Comparison of ENCODE assay signal across 9 cellular contexts in genomic region chr1:15525043-15525958, GRCh38. TPM values are rescaled to one million over a fixed set of nuclear protein-coding genes. Genes with fewer than 3 reads are reported as not detected.
A peak's percentile ranks its signal among the peaks of the same experiment; 100 is the strongest.
DNase-seq lines count a peak whose midpoint lies in the region; ATAC-seq and TF ChIP-seq lines count a peak whose summit lies in the region.
"Had no signal": no experiment of that assay in that cellular context is flagged by ENCODE, and none has a peak within 500 bp of the region (broad histone marks: within the 10 kb centered on the region; RNA-seq: fewer than 3 reads in every experiment).

No MANE protein-coding gene starts in this region.

- no peaks in the 10 kb centered on the region for H4K20me1 ChIP-seq in fibroblast of lung (ENCODE audit: control insufficient read depth, extremely low read depth, insufficient read depth, low read length)

- no peaks in the 10 kb centered on the region for H3K9me3 Mint-ChIP-seq in activated CD4-positive, alpha-beta memory T cell treated with anti-CD3 and anti-CD28 coated beads for 36 hours
- no peaks in the 10 kb centered on the region for H3K9me3 Mint-ChIP-seq in neural crest cell

- peak overlapping the region; percentile 53 for H3K4me2 ChIP-seq in fibroblast of lung (ENCODE audit: extremely low read depth, insufficient read depth, low read length)

- H3K36me3 ChIP-seq in HUES64 (ENCODE audit: insufficient read depth, low read length) (peaks cover 9% of the 10 kb centered on the region), fibroblast of lung (ENCODE audit: control insufficient read depth, insufficient read depth, low read length) (no peaks in the 10 kb centered on the region)

- ATAC-seq in GM21360 (IDR thresholded peaks at IDR 0.05; ENCODE audit: unreplicated experiment) = peak; percentile 42

- H3K27ac ChIP-seq in HUES64 (ENCODE audit: low read depth, low read length) (no peak overlapping the region; the same call in 1 of the 2 replicates), fibroblast of lung (ENCODE audit: insufficient read depth, low read length) (peak overlapping the region; percentile 78)

- no peaks in the 10 kb centered on the region for H3K27me3 ChIP-seq in HUES64 (ENCODE audit: insufficient read depth, low read length)
- no peaks in the 10 kb centered on the region for H3K27me3 ChIP-seq in fibroblast of lung (ENCODE audit: control insufficient read depth, insufficient read depth, low read length)

- peaks cover 14% of the 10 kb centered on the region for H3K79me2 ChIP-seq in fibroblast of lung (ENCODE audit: control insufficient read depth, insufficient read depth, low read length)

- H3K27me3 Mint-ChIP-seq in activated CD4-positive, alpha-beta memory T cell treated with anti-CD3 and anti-CD28 coated beads for 36 hours = no peaks in the 10 kb centered on the region
- H3K27me3 Mint-ChIP-seq in neural crest cell (ENCODE audit: low read depth) = no peaks in the 10 kb centered on the region

- H3K4me3 ChIP-seq in HUES64 (ENCODE audit: low read length) (peak overlapping the region; percentile 84), fibroblast of lung (replicated peaks in 1 of 4; ENCODE audit: control extremely low read depth in 1 of 4, insufficient read depth in 1 of 4, low read depth in 3 of 4, low read length in 4 of 4) (peak overlapping the region; percentile 66 to 79 (median 69))

- 2% methylated on average over 40 of the region's 41 CpGs for WGBS in HUES64

- H3K27ac Mint-ChIP-seq in activated CD4-positive, alpha-beta memory T cell treated with anti-CD3 and anti-CD28 coated beads for 36 hours = peak overlapping the region; percentile 99
- peak overlapping the region; percentile 100 for H3K27ac Mint-ChIP-seq in neural crest cell (ENCODE audit: unreplicated experiment)

- H3K9me3 ChIP-seq in HUES64 (ENCODE audit: insufficient read depth, low read depth, low read length) (no peaks in the 10 kb centered on the region), fibroblast of lung (ENCODE audit: control insufficient read depth, insufficient read depth, low read depth, low read length) (no peaks in the 10 kb centered on the region)

- peak overlapping the region; percentile 94 for H2AFZ ChIP-seq in fibroblast of lung (ENCODE audit: low read length)

- POLR2A ChIA-PET in activated CD4-positive, alpha-beta memory T cell treated with anti-CD3 and anti-CD28 coated beads for 36 hours (lab: Charles Lee) = no interaction called here

- CTCF ChIA-PET in activated CD4-positive, alpha-beta memory T cell treated with anti-CD3 and anti-CD28 coated beads for 36 hours (lab: Charles Lee) = no interaction called here

- no peak for TF ChIP-seq CTCF in fibroblast of lung (conservative IDR thresholded peaks at IDR 0.05 in 1 of 2, IDR thresholded peaks at IDR 0.05 in 1 of 2; ENCODE audit: low read depth in 1 of 2, low read length in 2 of 2)
- TF ChIP-seq CTCF in neural crest cell (conservative IDR thresholded peaks at IDR 0.05) = no peak

- H3K36me3 Mint-ChIP-seq in activated CD4-positive, alpha-beta memory T cell treated with anti-CD3 and anti-CD28 coated beads for 36 hours = no peaks in the 10 kb centered on the region
- no peaks in the 10 kb centered on the region for H3K36me3 Mint-ChIP-seq in neural crest cell (ENCODE audit: low read depth)

- DNase-seq in EL = peak; percentile 99
- peak; percentile 16 for DNase-seq in activated CD4-positive, alpha-beta memory T cell treated with anti-CD3 and anti-CD28 coated beads for 36 hours
- DNase-seq in fibroblast of lung (ENCODE audit: low read depth in 2 of 2) = peak in 1 of 2 donors; percentile 1
- DNase-seq in neural crest cell (ENCODE audit: low read depth, low spot score) = no peak
- DNase-seq in dermis blood vessel endothelial cell = no peak
- DNase-seq in NCI-H524 treated with DMSO at 0.1 percent for 48 hours (lab: John Stamatoyannopoulos, UW) = no peak

- peaks cover 45% of the 10 kb centered on the region for H3K4me1 Mint-ChIP-seq in activated CD4-positive, alpha-beta memory T cell treated with anti-CD3 and anti-CD28 coated beads for 36 hours (ENCODE audit: low read depth)
- H3K4me1 Mint-ChIP-seq in neural crest cell = peaks cover 48% of the 10 kb centered on the region

- no peak overlapping the region for H3K9ac ChIP-seq in HUES64 (ENCODE audit: low read depth, low read length)
- H3K9ac ChIP-seq in fibroblast of lung (ENCODE audit: insufficient read depth, low read length) = peak overlapping the region; percentile 44

- intact Hi-C loops in activated CD4-positive, alpha-beta memory T cell treated with anti-CD3 and anti-CD28 coated beads for 36 hours (cut with micrococcal nuclease) = loop anchor here (2.0 to 10.0 kb wide), 7 partner anchors 108 to 1793 kb away; partner anchors contain the start of genes ARHGEF19, EFHD2 and PLEKHM2

- H3K4me3 Mint-ChIP-seq in activated CD4-positive, alpha-beta memory T cell treated with anti-CD3 and anti-CD28 coated beads for 36 hours = peak overlapping the region; percentile 89
- H3K4me3 Mint-ChIP-seq in neural crest cell = peak overlapping the region; percentile 91

- H3K4me1 ChIP-seq in HUES64 (ENCODE audit: insufficient read depth, low read length) (peaks cover 12% of the 10 kb centered on the region; the same call in 1 of the 2 replicates), fibroblast of lung (ENCODE audit: control insufficient read depth, extremely low read depth, insufficient read depth, low read length) (peaks cover 17% of the 10 kb centered on the region)

RNA-seq across cellular contexts. Expression of gene CASP9, which starts 1.3 kb away (rescaled TPM):
- polyA plus RNA-seq in HUES64 (2013, experiment 1 of 2) = 11.9 TPM
- 12.2 TPM for polyA plus RNA-seq in HUES64 (2013, experiment 2 of 2)
- 10 to 100 TPM; 10.5 to 11.5 TPM for total RNA-seq in activated CD4-positive, alpha-beta memory T cell treated with anti-CD3 and anti-CD28 coated beads for 36 hours
- total RNA-seq in fibroblast of lung = 4.1 and 5.6 TPM in 2 replicates
- polyA plus RNA-seq in fibroblast of lung = 6.4 and 8.3 TPM in 2 replicates
- 4.7 and 7.1 TPM in 2 replicates for polyA plus RNA-seq in fibroblast of lung (2012)
- 10.8 and 13.2 TPM in 2 replicates for polyA minus RNA-seq in fibroblast of lung (ENCODE audit: low replicate concordance)
- 13.2 and 13.8 TPM in 2 replicates for total RNA-seq in neural crest cell
- 5.5 and 11.9 TPM in 2 replicates for total RNA-seq in dermis blood vessel endothelial cell

RNA-seq across cellular contexts. Expression of gene DNAJC16, which starts 1.3 kb away (rescaled TPM):
- polyA plus RNA-seq in HUES64 (2013, experiment 1 of 2) = 7.6 TPM
- 7.4 TPM for polyA plus RNA-seq in HUES64 (2013, experiment 2 of 2)
- total RNA-seq in activated CD4-positive, alpha-beta memory T cell treated with anti-CD3 and anti-CD28 coated beads for 36 hours = 10 to 100 TPM; 10.0 to 10.4 TPM
- total RNA-seq in fibroblast of lung (14.9 and 18.8 TPM in 2 replicates), neural crest cell (21.5 and 23.6 TPM in 2 replicates), dermis blood vessel endothelial cell (15.1 and 16.8 TPM in 2 replicates)
- polyA plus RNA-seq in fibroblast of lung = 15.3 and 18.9 TPM in 2 replicates
- polyA plus RNA-seq in fibroblast of lung (2012) = 6.6 and 9.6 TPM in 2 replicates
- polyA minus RNA-seq in fibroblast of lung (ENCODE audit: low replicate concordance) = 7.4 and 12.9 TPM in 2 replicates

RNA-seq across cellular contexts. Expression of gene CELA2B, which starts 49.4 kb away (rescaled TPM):
- not detected for polyA plus RNA-seq in HUES64 (2013, experiment 1 of 2)
- not detected for polyA plus RNA-seq in HUES64 (2013, experiment 2 of 2)
- total RNA-seq in activated CD4-positive, alpha-beta memory T cell treated with anti-CD3 and anti-CD28 coated beads for 36 hours = not detected
- total RNA-seq in fibroblast of lung (not detected in 2 replicates), neural crest cell (not detected in 2 replicates), dermis blood vessel endothelial cell (not detected in 2 replicates)
- polyA plus RNA-seq in fibroblast of lung = not detected in 2 replicates
- polyA plus RNA-seq in fibroblast of lung (2012) = not detected in 2 replicates
- polyA minus RNA-seq in fibroblast of lung (ENCODE audit: low replicate concordance) = not detected in 2 replicates
- total RNA-seq: dermis microvascular lymphatic vessel endothelial cell had no signal

RNA-seq across cellular contexts. Expression of gene AGMAT, which starts 59.5 kb away (rescaled TPM):
- polyA plus RNA-seq in HUES64 (2013, experiment 1 of 2) = 3.4 TPM
- 2.7 TPM for polyA plus RNA-seq in HUES64 (2013, experiment 2 of 2)
- total RNA-seq in activated CD4-positive, alpha-beta memory T cell treated with anti-CD3 and anti-CD28 coated beads for 36 hours = 10 to 100 TPM; 13.9 to 15.2 TPM
- total RNA-seq in fibroblast of lung (1.0 and 1.2 TPM in 2 replicates), neural crest cell (1.2 and 1.4 TPM in 2 replicates), dermis blood vessel endothelial cell (0.34 and 1.2 TPM in 2 replicates)
- polyA plus RNA-seq in fibroblast of lung = 0.52 and 0.53 TPM in 2 replicates
- 0.61 and 1.0 TPM in 2 replicates for polyA plus RNA-seq in fibroblast of lung (2012)
- polyA minus RNA-seq in fibroblast of lung (ENCODE audit: low replicate concordance) = 1.5 and 2.0 TPM in 2 replicates

Comparison
In these comparisons a context has a peak if more than half of its experiments do, and no peak if none do; other contexts are left out.
1. DNase-seq: peak in EL (single experiment) and activated CD4-positive, alpha-beta memory T cell treated with anti-CD3 and anti-CD28 coated beads for 36 hours (single experiment); none in neural crest cell (single experiment), dermis blood vessel endothelial cell (single experiment) and NCI-H524 treated with DMSO at 0.1 percent for 48 hours (single experiment).